25 cellular contexts compared by ENCODE assay signal in the genomic region with DNA sequence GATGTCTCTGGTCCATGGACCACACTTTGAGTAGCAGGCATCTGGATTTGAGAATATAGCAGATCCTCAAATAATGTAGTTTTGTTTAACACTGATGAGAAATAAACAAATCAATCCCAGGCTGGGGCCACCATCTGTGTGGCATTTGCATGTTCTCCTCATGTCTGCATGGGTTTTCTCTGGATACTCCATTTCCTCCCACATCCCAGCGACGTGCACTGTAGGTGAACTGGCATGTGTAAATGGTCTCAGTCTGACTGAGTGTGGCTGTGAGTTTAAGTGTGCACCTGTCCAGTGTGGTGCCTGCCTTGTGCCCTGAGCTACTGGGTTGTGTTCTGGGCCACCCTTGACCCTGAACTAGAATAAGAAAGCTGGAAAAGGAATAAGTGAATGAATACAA.
"Had no signal": no experiment of that assay in that cellular context is flagged by ENCODE, and none has a peak within 500 bp of the region (broad histone marks: within the 10 kb centered on the region; RNA-seq: fewer than 3 reads in every experiment).

No MANE protein-coding gene starts in this region.

- H3K27ac ChIP-seq: neutrophil, pancreas, prostate gland, right atrium auricular region, right lobe of liver, sigmoid colon, stomach, thoracic aorta, thyroid gland, tibial nerve, upper lobe of left lung, vagina had no signal

- H3K36me3 ChIP-seq: neutrophil, pancreas, prostate gland, right atrium auricular region, right lobe of liver, sigmoid colon, stomach, thoracic aorta, thyroid gland, tibial nerve, upper lobe of left lung, vagina had no signal

- H3K4me1 ChIP-seq: pancreas, prostate gland, right atrium auricular region, right lobe of liver, sigmoid colon, stomach, thyroid gland, tibial nerve, upper lobe of left lung, vagina had no signal

- H3K9me3 ChIP-seq: neutrophil, pancreas, prostate gland, right atrium auricular region, right lobe of liver, sigmoid colon, stomach, thoracic aorta, thyroid gland, tibial nerve, upper lobe of left lung, vagina had no signal

- DNase-seq: naive thymus-derived CD4-positive, alpha-beta T cell; natural killer cell; nucleus accumbens; pancreas; retina; right lobe of liver; sigmoid colon; small intestine; stimulated activated CD4-positive, alpha-beta T cell treated with anti-CD3 and anti-CD28 coated beads, Interleukin-12 subunit alpha, Interleukin-12 subunit beta, amount 100 ng/mL, for 4 hours; stimulated activated CD4-positive, alpha-beta T cell treated with anti-CD3 and anti-CD28 coated beads, Interleukin-1b, Interleukin-23, amount 100 ng/mL, for 48 hours; stimulated activated CD4-positive, alpha-beta T cell treated with anti-CD3 and anti-CD28 coated beads, Interleukin-4, amount 100 ng/mL, for 24 hours; stimulated activated naive B cell treated with anti-CD40 and anti-IgM and Interleukin-4, amounts not matched to agents 10 μg/mL and 1 μg/mL and 100 μg/mL, for 72 hours; stimulated activated naive CD4-positive, alpha-beta T cell treated with Interleukin-2 at 50 U/mL for 16 hours; stomach; thyroid gland; trophoblast cell; upper lobe of left lung had no signal

- FAIRE-seq: pancreas, small intestine, urothelium cell line had no signal

- H3K27me3 ChIP-seq: neutrophil, pancreas, right atrium auricular region, right lobe of liver, sigmoid colon, stomach, thyroid gland, tibial nerve, upper lobe of left lung, vagina had no signal

- H3K4me3 ChIP-seq: pancreas, prostate gland, right atrium auricular region, right lobe of liver, sigmoid colon, stomach, thoracic aorta, thyroid gland, tibial nerve, upper lobe of left lung, vagina had no signal

- ATAC-seq: naive thymus-derived CD4-positive, alpha-beta T cell; natural killer cell; pancreas; right lobe of liver; stimulated activated effector memory CD8-positive, alpha-beta T cell treated with anti-CD3 and anti-CD28 coated beads, Interleukin-12 subunit alpha, Interleukin-12 subunit beta, amount 100 ng/mL, for 72 hours; stimulated activated naive B cell treated with anti-CD40 and anti-IgM and Interleukin-4, amounts not matched to agents 10 μg/mL and 1 μg/mL and 100 μg/mL, for 72 hours had no signal
